Comparison of ENCODE assay signal across 23 cellular contexts in the genomic region with DNA sequence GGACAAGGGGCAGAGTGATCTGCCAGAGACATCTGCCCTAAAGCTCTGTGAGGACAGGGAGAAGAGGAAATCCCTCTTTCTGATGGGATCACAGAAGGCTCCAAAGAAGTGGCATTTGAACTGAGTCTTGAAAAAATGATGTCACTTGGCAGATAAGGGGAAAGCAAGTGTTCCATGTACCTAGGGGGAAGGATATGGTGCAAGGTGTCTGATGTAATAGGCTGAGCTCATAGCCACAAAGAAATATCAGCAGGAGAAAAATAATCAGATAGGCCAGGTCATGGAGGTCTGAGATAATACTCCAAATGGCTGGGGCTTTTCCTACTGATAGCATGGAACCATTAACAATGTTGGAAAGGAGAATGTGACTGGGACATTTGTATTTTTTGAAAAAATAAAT.
DNase-seq lines count a peak whose midpoint lies in the region; ATAC-seq, FAIRE-seq and TF ChIP-seq lines count a peak whose summit lies in the region.
"Had no signal": no experiment of that assay in that cellular context is flagged by ENCODE, and none has a peak within 500 bp of the region (broad histone marks: within the 10 kb centered on the region; RNA-seq: fewer than 3 reads in every experiment).

No MANE protein-coding gene starts in this region.

- intact Hi-C loops in natural killer cell (cut with micrococcal nuclease), result no loop called here
- intact Hi-C loops in CD4-positive, alpha-beta memory T cell (cut with micrococcal nuclease), result no loop called here

- ATAC-seq in natural killer cell, result no peak
- ATAC-seq: CD8-positive, alpha-beta T cell had no signal

- POLR2A ChIA-PET in CD4-positive, alpha-beta memory T cell (lab: Charles Lee; ENCODE audit: partially characterized antibody), result no interaction called here

- H3K9me3 ChIP-seq in CD4-positive, alpha-beta memory T cell (ENCODE audit: control insufficient read depth in 1 of 2, low read length in 2 of 2), result no peaks in the 10 kb centered on the region
- H3K9me3 ChIP-seq: BE2C, Caco-2 had no signal

- no peaks in the 10 kb centered on the region for H3K27me3 Mint-ChIP-seq in natural killer cell (ENCODE audit: low read depth in 2 of 2)
- H3K27me3 Mint-ChIP-seq in CD4-positive, alpha-beta memory T cell, result peaks cover 7 to 9% of the 10 kb centered on the region in 2 donors

- TF ChIP-seq CTCF in bronchial epithelial cell (IDR thresholded peaks at IDR 0.05; ENCODE audit: insufficient read depth, low read length, severe bottlenecking) (no peak), natural killer cell (IDR thresholded peaks at IDR 0.05) (no peak)

- H3K4me3 Mint-ChIP-seq in natural killer cell, result no peak overlapping the region
- H3K4me3 Mint-ChIP-seq in CD4-positive, alpha-beta memory T cell, result no peak overlapping the region
- H3K4me3 Mint-ChIP-seq: CD14-positive monocyte; CD4-positive, CD25-positive, alpha-beta regulatory T cell; CD8-positive, alpha-beta T cell had no signal

- DNase-seq in NCI-H226 (peak; percentile 2), amniotic epithelial cell (ENCODE audit: low read depth) (peak; percentile 45), bronchial epithelial cell (ENCODE audit: low read depth) (peak; percentile 8), natural killer cell (no peak), NCI-H1105 (lab: John Stamatoyannopoulos, UW) (no peak), GM19238 (ENCODE audit: insufficient read length, low spot score) (no peak)
- no peak for DNase-seq in CD4-positive, alpha-beta memory T cell
- DNase-seq: 8988T; ACHN; BE2C; C1 segment of cervical spinal cord; Caco-2; Calu3; CD4-positive, CD25-positive, alpha-beta regulatory T cell; CD8-positive, alpha-beta T cell; DMS79 treated with DMSO at 0.1 percent for 48 hours; GF-D8 had no signal

- H3K4me3 ChIP-seq in bronchial epithelial cell (ENCODE audit: low read depth, low read length), result no peak overlapping the region
- H3K4me3 ChIP-seq in CD4-positive, alpha-beta memory T cell (ENCODE audit: low read length in 2 of 2), result no peak overlapping the region
- H3K4me3 ChIP-seq: BLaER1 had no signal

- no peaks in the 10 kb centered on the region for H3K4me1 ChIP-seq in CD4-positive, alpha-beta memory T cell (ENCODE audit: insufficient read depth, low read length)
- H3K4me1 ChIP-seq: BE2C, BLaER1, Caco-2 had no signal

- no peaks in the 10 kb centered on the region for H3K27me3 ChIP-seq in bronchial epithelial cell (ENCODE audit: control insufficient read depth, insufficient read depth, low read length)
- no peaks in the 10 kb centered on the region for H3K27me3 ChIP-seq in CD4-positive, alpha-beta memory T cell (ENCODE audit: insufficient read depth, low read length)
- H3K27me3 ChIP-seq: BE2C, BLaER1 had no signal

- no peaks in the 10 kb centered on the region for H3K36me3 ChIP-seq in bronchial epithelial cell (ENCODE audit: control insufficient read depth, insufficient read depth, low read length)
- H3K36me3 ChIP-seq in CD4-positive, alpha-beta memory T cell (ENCODE audit: insufficient read depth, low read length), result no peaks in the 10 kb centered on the region
- H3K36me3 ChIP-seq: BE2C, BLaER1 had no signal

- CTCF ChIA-PET in CD4-positive, alpha-beta memory T cell (lab: Charles Lee; ENCODE audit: partially characterized antibody), result no interaction called here

- no peak overlapping the region for H3K27ac Mint-ChIP-seq in natural killer cell
- no peak overlapping the region for H3K27ac Mint-ChIP-seq in CD4-positive, alpha-beta memory T cell
- H3K27ac Mint-ChIP-seq: CD14-positive monocyte; CD4-positive, CD25-positive, alpha-beta regulatory T cell; CD8-positive, alpha-beta T cell had no signal

- H3K9me3 Mint-ChIP-seq in natural killer cell, result no peaks in the 10 kb centered on the region
- peaks cover 0 to 10% (median 0%) of the 10 kb centered on the region in 8 donors for H3K9me3 Mint-ChIP-seq in CD4-positive, alpha-beta memory T cell

- H3K27ac ChIP-seq in CD4-positive, alpha-beta memory T cell (ENCODE audit: low read depth, low read length), result no peak overlapping the region
- H3K27ac ChIP-seq: BLaER1 had no signal

- no peaks in the 10 kb centered on the region for H3K4me1 Mint-ChIP-seq in natural killer cell
- no peaks in the 10 kb centered on the region for H3K4me1 Mint-ChIP-seq in CD4-positive, alpha-beta memory T cell
- H3K4me1 Mint-ChIP-seq: CD14-positive monocyte; CD4-positive, CD25-positive, alpha-beta regulatory T cell had no signal

- no peaks in the 10 kb centered on the region for H3K36me3 Mint-ChIP-seq in natural killer cell
- H3K36me3 Mint-ChIP-seq in CD4-positive, alpha-beta memory T cell, result no peaks in the 10 kb centered on the region
- H3K36me3 Mint-ChIP-seq: CD14-positive monocyte; CD4-positive, CD25-positive, alpha-beta regulatory T cell; CD8-positive, alpha-beta T cell had no signal

- no peak for FAIRE-seq in bronchial epithelial cell (lab: Jason Lieb, UNC)
- FAIRE-seq: A204.1, D721Med, G401.6, GM12891 had no signal

Comparison
In these comparisons a context has a peak if more than half of its experiments do, and no peak if none do; other contexts are left out.
1. DNase-seq: peak in NCI-H226 (single experiment), amniotic epithelial cell (single experiment) and bronchial epithelial cell (single experiment); none in natural killer cell (single experiment), NCI-H1105 (single experiment), CD4-positive, alpha-beta memory T cell (0 of 5) and GM19238 (single experiment).